Comparison of ENCODE assay signal across 8 cellular contexts in the genomic region with DNA sequence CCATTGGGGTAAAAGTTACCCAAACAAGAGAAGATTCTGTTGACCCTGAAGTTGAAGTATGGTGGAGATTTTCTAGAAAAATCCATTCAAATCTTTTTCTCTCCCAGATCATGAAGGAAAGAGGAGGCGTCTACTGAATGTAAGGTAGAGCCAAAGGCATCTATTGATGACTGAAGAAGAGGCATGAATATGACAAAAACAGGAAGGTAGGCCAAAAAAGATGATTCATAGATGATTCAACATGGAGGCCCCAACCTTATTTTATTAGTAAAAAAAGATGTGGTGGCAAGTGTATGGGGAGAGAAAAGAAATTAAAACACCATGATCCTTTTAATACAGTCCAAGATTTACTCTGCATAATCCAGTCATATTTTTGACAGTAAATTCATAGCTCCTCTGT. TPM values are rescaled to one million over a fixed set of nuclear protein-coding genes. Genes with fewer than 3 reads are reported as not detected.
DNase-seq lines count a peak whose midpoint lies in the region; FAIRE-seq and TF ChIP-seq lines count a peak whose summit lies in the region.
"Not testable (repeated sequence)": the region's sequence is repeated elsewhere in the genome, so short reads cannot be mapped to it uniquely, and the experiment has no call there.

No MANE protein-coding gene starts in this region.

- H3K9me1 ChIP-seq in keratinocyte (ENCODE audit: control insufficient read depth, extremely low read depth, insufficient read depth, low read length) = not testable (repeated sequence)

- not testable (repeated sequence) for H3K36me3 Mint-ChIP-seq in activated naive CD4-positive, alpha-beta T cell treated with anti-CD3 and anti-CD28 coated beads, Interleukin-2, amount 50 U/mL, for 24 hours

- FAIRE-seq in keratinocyte (lab: Jason Lieb, UNC) = peak; percentile 41

- not testable (repeated sequence) for H2AFZ ChIP-seq in keratinocyte (ENCODE audit: control insufficient read depth, low read length)

- H3K27me3 ChIP-seq in keratinocyte (ENCODE audit: control insufficient read depth, extremely low read depth, insufficient read depth, low read length); suprapubic skin: not testable (repeated sequence)

- TF ChIP-seq EP300 in suprapubic skin (IDR thresholded peaks at IDR 0.05) = not testable (repeated sequence)

- dilution Hi-C loops in keratinocyte (cut with MboI; ENCODE audit: extremely low pct_ligation_motif_present, low sequenced_read_pairs) = not testable (repeated sequence)

- peak overlapping the region; percentile 73 for H3K9ac ChIP-seq in keratinocyte (ENCODE audit: control insufficient read depth, extremely low read depth, insufficient read depth, low read length)

- not testable (repeated sequence) for H3K36me3 ChIP-seq in keratinocyte (ENCODE audit: control insufficient read depth in 2 of 2, extremely low read depth in 1 of 2, insufficient read depth in 2 of 2, low read length in 2 of 2); suprapubic skin

- peak; percentile 50 for DNase-seq in A172 (ENCODE audit: low spot score)
- DNase-seq in EL = peak; percentile 37
- peak; percentile 84 for DNase-seq in HT1080 (ENCODE audit: low read depth)
- DNase-seq in RKO (ENCODE audit: low spot score) = peak; percentile 34
- DNase-seq in epithelial cell of prostate (ENCODE audit: low read depth, low spot score); suprapubic skin (ENCODE audit: low spot score in 2 of 2): not testable (repeated sequence)
- peak; percentile 41 for DNase-seq in keratinocyte (ENCODE audit: low read depth, low spot score)

- H3K4me3 ChIP-seq in keratinocyte (ENCODE audit: control insufficient read depth in 2 of 3, extremely low read depth in 1 of 3, insufficient read depth in 2 of 3, low read depth in 1 of 3, low read length in 3 of 3); suprapubic skin: not testable (repeated sequence)

- not testable (repeated sequence) for H3K9me3 Mint-ChIP-seq in activated naive CD4-positive, alpha-beta T cell treated with anti-CD3 and anti-CD28 coated beads, Interleukin-2, amount 50 U/mL, for 24 hours

- not testable (repeated sequence) for H4K20me1 ChIP-seq in keratinocyte (ENCODE audit: control insufficient read depth, extremely low read depth, insufficient read depth, low read length)

- not testable (repeated sequence) for TF ChIP-seq POLR2A in suprapubic skin (IDR thresholded peaks at IDR 0.05)

- 37% methylated on average over 1 of the region's 1 CpG for WGBS in suprapubic skin

- not testable (repeated sequence) for TF ChIP-seq CTCF in keratinocyte (optimal IDR thresholded peaks at IDR 0.05 in 1 of 3, IDR thresholded peaks at IDR 0.05 in 1 of 3, conservative IDR thresholded peaks at IDR 0.05 in 1 of 3; ENCODE audit: extremely low read depth in 1 of 3, insufficient read depth in 2 of 3, low read length in 3 of 3); suprapubic skin (IDR thresholded peaks at IDR 0.05)

- peaks cover 29% of the 10 kb centered on the region for H3K4me1 Mint-ChIP-seq in activated naive CD4-positive, alpha-beta T cell treated with anti-CD3 and anti-CD28 coated beads, Interleukin-2, amount 50 U/mL, for 24 hours

- H3K4me2 ChIP-seq in keratinocyte (ENCODE audit: control insufficient read depth, extremely low read depth, insufficient read depth, low read depth, low read length) = peak overlapping the region; percentile 70

- H3K27me3 Mint-ChIP-seq in activated naive CD4-positive, alpha-beta T cell treated with anti-CD3 and anti-CD28 coated beads, Interleukin-2, amount 50 U/mL, for 24 hours = not testable (repeated sequence)

- H3K9me3 ChIP-seq in keratinocyte (ENCODE audit: control insufficient read depth, low read depth, low read length); suprapubic skin: not testable (repeated sequence)

- H3K27ac ChIP-seq in epithelial cell of prostate = peak overlapping the region; percentile 99
- H3K27ac ChIP-seq in keratinocyte (ENCODE audit: control insufficient read depth, insufficient read depth, low read length) = peak overlapping the region; percentile 95
- H3K27ac ChIP-seq in suprapubic skin = peak overlapping the region; percentile 81

- H3K4me3 Mint-ChIP-seq in activated naive CD4-positive, alpha-beta T cell treated with anti-CD3 and anti-CD28 coated beads, Interleukin-2, amount 50 U/mL, for 24 hours = not testable (repeated sequence)

- peak overlapping the region; percentile 42 for H3K27ac Mint-ChIP-seq in activated naive CD4-positive, alpha-beta T cell treated with anti-CD3 and anti-CD28 coated beads, Interleukin-2, amount 50 U/mL, for 24 hours

- H3K4me1 ChIP-seq in keratinocyte (ENCODE audit: control insufficient read depth, extremely low read depth, insufficient read depth, low read length) = peaks cover 48% of the 10 kb centered on the region
- peaks cover 49% of the 10 kb centered on the region for H3K4me1 ChIP-seq in suprapubic skin

- H3K79me2 ChIP-seq in keratinocyte (ENCODE audit: control insufficient read depth, insufficient read depth, low read length) = not testable (repeated sequence)

RNA-seq across cellular contexts. Expression of gene PAX8, which starts 49.9 kb away (rescaled TPM):
- 1.4 and 1.8 TPM in 2 replicates for total RNA-seq in A172 (2014; rRNA removed; shearing (Covaris generic))
- total RNA-seq in HT1080 (2014; rRNA removed; shearing (Covaris generic)) = 5.9 and 11.3 TPM in 2 replicates
- polyA plus RNA-seq in HT1080 (2015; cell fraction: cytosol; rRNA removed) = 1.4 and 1.9 TPM in 2 replicates
- polyA plus RNA-seq in HT1080 (2015; cell fraction: nucleus; rRNA removed) = 3.0 and 5.7 TPM in 2 replicates
- polyA plus RNA-seq in keratinocyte = 3.4 to 5.9 TPM (median 4.4 TPM) in 3 replicates
- polyA plus RNA-seq in keratinocyte (2011; ENCODE audit: low read depth) = 3.4 TPM
- polyA plus RNA-seq in keratinocyte (2011; cell fraction: cytosol; rRNA removed) = 5.5 and 7.0 TPM in 2 replicates
- polyA plus RNA-seq in keratinocyte (2011; cell fraction: nucleus; rRNA removed) = 7.3 and 7.6 TPM in 2 replicates
- polyA plus RNA-seq in keratinocyte (2012; ENCODE audit: low replicate concordance) = 8.2 and 8.9 TPM in 2 replicates
- 5.7 to 8.2 TPM (median 6.8 TPM) in 3 replicates for polyA minus RNA-seq in keratinocyte
- 2.1 TPM for polyA minus RNA-seq in keratinocyte (2011; cell fraction: cytosol; rRNA and poly(A)+ RNA removed)
- 5.5 and 6.1 TPM in 2 replicates for polyA minus RNA-seq in keratinocyte (2011; cell fraction: nucleus; rRNA and poly(A)+ RNA removed)
- total RNA-seq in suprapubic skin = 1 to 10 TPM; 2.3 to 7.7 (median 5.6) TPM
